10 cellular contexts compared by ENCODE assay signal in the genomic region with DNA sequence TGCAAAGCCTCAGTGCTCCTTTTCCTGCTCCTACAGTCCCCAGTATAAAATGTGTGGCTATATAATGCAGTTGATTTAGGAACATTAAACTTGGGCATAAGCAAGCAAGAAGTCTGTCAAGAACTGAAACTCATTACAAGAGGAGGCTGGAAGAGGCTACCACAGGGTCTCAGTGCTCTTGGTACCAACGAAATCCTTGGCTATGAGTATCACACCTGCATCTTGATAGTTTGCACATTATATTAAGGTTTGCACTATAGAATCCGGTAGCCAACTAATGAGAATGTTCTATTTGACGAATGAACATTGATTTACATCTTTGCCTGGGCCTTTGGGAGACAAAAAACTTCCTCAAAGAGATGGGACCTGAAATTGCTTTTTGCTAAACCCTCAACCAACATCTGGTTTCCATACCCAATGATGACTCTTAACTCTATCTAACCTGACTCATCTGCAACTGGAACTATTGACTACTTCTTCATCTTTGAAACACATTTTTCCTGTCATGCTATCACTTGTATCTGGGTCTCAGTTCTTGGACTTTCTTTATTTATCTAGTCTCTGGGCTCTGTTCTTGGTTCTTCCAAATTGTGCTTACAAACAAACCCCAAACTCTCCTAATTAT.
A peak's percentile ranks its signal among the peaks of the same experiment; 100 is the strongest.
DNase-seq lines count a peak whose midpoint lies in the region; ATAC-seq and TF ChIP-seq lines count a peak whose summit lies in the region.
"Had no signal": no experiment of that assay in that cellular context is flagged by ENCODE, and none has a peak within 500 bp of the region (broad histone marks: within the 10 kb centered on the region; RNA-seq: fewer than 3 reads in every experiment).

No MANE protein-coding gene starts in this region.

- H3K4me1 Mint-ChIP-seq in activated CD4-positive, alpha-beta T cell treated with anti-CD3 and anti-CD28 coated beads for 36 hours: peaks cover 12% of the 10 kb centered on the region
- H3K4me1 Mint-ChIP-seq in activated CD4-positive, alpha-beta T cell treated with anti-CD3 and anti-CD28 coated beads, Interleukin-2, amount 10 ng/mL, durations not matched to agents 7 days and 5 days: peaks cover 10% of the 10 kb centered on the region

- POLR2A ChIA-PET in activated CD4-positive, alpha-beta T cell treated with anti-CD3 and anti-CD28 coated beads for 36 hours (lab: Charles Lee): no interaction called here
- POLR2A ChIA-PET in activated CD4-positive, alpha-beta T cell treated with anti-CD3 and anti-CD28 coated beads, Interleukin-2, amount 10 ng/mL, durations not matched to agents 7 days and 5 days (lab: Charles Lee): no interaction called here
- POLR2A ChIA-PET in RWPE1 (lab: Yijun Ruan, JAX; ENCODE audit: low non-redundant PET): no interaction called here

- CTCF ChIA-PET in activated CD4-positive, alpha-beta T cell treated with anti-CD3 and anti-CD28 coated beads for 36 hours (lab: Charles Lee): interaction anchor here (0.7 to 3.2 kb wide), 7 partner anchors 8 to 528 kb away, joined by 3 to 25 read pairs (median 5); no protein-coding TSS in a partner anchor
- CTCF ChIA-PET in activated CD4-positive, alpha-beta T cell treated with anti-CD3 and anti-CD28 coated beads, Interleukin-2, amount 10 ng/mL, durations not matched to agents 7 days and 5 days (lab: Charles Lee): interaction anchor here (0.8 kb wide), 1 partner anchor 438 kb away, joined by 5 read pairs; no protein-coding TSS in a partner anchor
- CTCF ChIA-PET in RWPE1 (lab: Yijun Ruan, JAX): interaction anchor here (0.6 to 3.7 kb wide), 6 partner anchors 234 to 1057 kb away, joined by 3 to 23 read pairs (median 3); no protein-coding TSS in a partner anchor

- peak; percentile 47 for TF ChIP-seq CTCF in RWPE1 (conservative IDR thresholded peaks at IDR 0.05; ENCODE audit: low read depth)

- intact Hi-C loops in activated CD4-positive, alpha-beta T cell treated with anti-CD3 and anti-CD28 coated beads for 36 hours (cut with DNase I, micrococcal nuclease): loop anchor here (1.0 to 5.0 kb wide), 10 partner anchors 60 to 1192 kb away; no protein-coding TSS in a partner anchor

- no peak overlapping the region for H3K27ac Mint-ChIP-seq in activated CD4-positive, alpha-beta T cell treated with anti-CD3 and anti-CD28 coated beads for 36 hours
- H3K27ac Mint-ChIP-seq in activated CD4-positive, alpha-beta T cell treated with anti-CD3 and anti-CD28 coated beads, Interleukin-2, amount 10 ng/mL, durations not matched to agents 7 days and 5 days: no peak overlapping the region

- peak; percentile 40 for ATAC-seq in activated CD4-positive, alpha-beta T cell treated with anti-CD3 and anti-CD28 coated beads for 36 hours
- peak; percentile 9 for ATAC-seq in HG02642 (IDR thresholded peaks at IDR 0.05; ENCODE audit: poor library complexity, unreplicated experiment)
- ATAC-seq in stimulated activated naive CD8-positive, alpha-beta T cell treated with anti-CD3 and anti-CD28 coated beads, Interleukin-15, Interleukin-2, amounts not matched to agents 100 U/mL and 50 U/mL, for 24 hours: peak; percentile 41
- no peak for ATAC-seq in GM18517 (IDR thresholded peaks at IDR 0.05; ENCODE audit: unreplicated experiment)

- H3K9me3 Mint-ChIP-seq in activated CD4-positive, alpha-beta T cell treated with anti-CD3 and anti-CD28 coated beads for 36 hours (ENCODE audit: low read depth): no peaks in the 10 kb centered on the region
- no peaks in the 10 kb centered on the region for H3K9me3 Mint-ChIP-seq in activated CD4-positive, alpha-beta T cell treated with anti-CD3 and anti-CD28 coated beads, Interleukin-2, amount 10 ng/mL, durations not matched to agents 7 days and 5 days

- H3K36me3 Mint-ChIP-seq in activated CD4-positive, alpha-beta T cell treated with anti-CD3 and anti-CD28 coated beads for 36 hours (ENCODE audit: low read depth): no peaks in the 10 kb centered on the region
- no peaks in the 10 kb centered on the region for H3K36me3 Mint-ChIP-seq in activated CD4-positive, alpha-beta T cell treated with anti-CD3 and anti-CD28 coated beads, Interleukin-2, amount 10 ng/mL, durations not matched to agents 7 days and 5 days (ENCODE audit: low read depth)

- H3K4me3 Mint-ChIP-seq in activated CD4-positive, alpha-beta T cell treated with anti-CD3 and anti-CD28 coated beads for 36 hours: no peak overlapping the region
- H3K4me3 Mint-ChIP-seq in activated CD4-positive, alpha-beta T cell treated with anti-CD3 and anti-CD28 coated beads, Interleukin-2, amount 10 ng/mL, durations not matched to agents 7 days and 5 days: no peak overlapping the region

- no peaks in the 10 kb centered on the region for H3K27me3 Mint-ChIP-seq in activated CD4-positive, alpha-beta T cell treated with anti-CD3 and anti-CD28 coated beads for 36 hours
- H3K27me3 Mint-ChIP-seq in activated CD4-positive, alpha-beta T cell treated with anti-CD3 and anti-CD28 coated beads, Interleukin-2, amount 10 ng/mL, durations not matched to agents 7 days and 5 days: peaks cover 8% of the 10 kb centered on the region

- no peak overlapping the region for H3K27ac ChIP-seq in RWPE1
- H3K27ac ChIP-seq: esophagus muscularis mucosa, WERI-Rb-1 had no signal

- no peak for DNase-seq in activated CD4-positive, alpha-beta T cell treated with anti-CD3 and anti-CD28 coated beads for 36 hours
- DNase-seq in activated CD4-positive, alpha-beta T cell treated with anti-CD3 and anti-CD28 coated beads, Interleukin-2, amount 10 ng/mL, durations not matched to agents 7 days and 5 days: no peak
- no peak for DNase-seq in RWPE1 (ENCODE audit: low spot score)
- DNase-seq in stimulated activated naive CD8-positive, alpha-beta T cell treated with anti-CD3 and anti-CD28 coated beads, Interleukin-15, Interleukin-2, amounts not matched to agents 100 U/mL and 50 U/mL, for 24 hours: no peak
- no peak for DNase-seq in A172 (ENCODE audit: low spot score)
- no peak for DNase-seq in NCI-H2029 (lab: John Stamatoyannopoulos, UW)
